Comparison of ENCODE assay signal across 17 cellular contexts in genomic region chr10:43687373-43687772, GRCh38. TPM values are rescaled to one million over a fixed set of nuclear protein-coding genes. Genes with fewer than 3 reads are reported as not detected.
DNase-seq lines count a peak whose midpoint lies in the region; ATAC-seq and TF ChIP-seq lines count a peak whose summit lies in the region.
"Had no signal": no experiment of that assay in that cellular context is flagged by ENCODE, and none has a peak within 500 bp of the region (broad histone marks: within the 10 kb centered on the region; RNA-seq: fewer than 3 reads in every experiment).

No MANE protein-coding gene starts in this region.

- no peak overlapping the region for H2AFZ ChIP-seq in PC-3 (ENCODE audit: low read length)

- no peak for TF ChIP-seq CTCF in PC-3 (conservative IDR thresholded peaks at IDR 0.05; ENCODE audit: low read depth, low read length)

- no peaks in the 10 kb centered on the region for H3K9me3 Mint-ChIP-seq in activated naive CD8-positive, alpha-beta T cell treated with anti-CD3 and anti-CD28 coated beads, Interleukin-2, amount 10 ng/mL, durations not matched to agents 7 days and 5 days
- H3K9me3 Mint-ChIP-seq in activated naive CD8-positive, alpha-beta T cell treated with anti-CD3 and anti-CD28 coated beads, Interleukin-2, amount 50 U/mL, for 24 hours: no peaks in the 10 kb centered on the region
- no peaks in the 10 kb centered on the region for H3K9me3 Mint-ChIP-seq in central memory CD8-positive, alpha-beta T cell
- H3K9me3 Mint-ChIP-seq in natural killer cell treated with Interleukin-12 subunit alpha and Interleukin-12 subunit beta and Interleukin-15 and Interleukin-18, amount 100 ng/mL, for 72 hours: no peaks in the 10 kb centered on the region
- H3K9me3 Mint-ChIP-seq: IgD-negative memory B cell had no signal

- no TSS peak for BruUV-seq in PC-3 (replicated peaks; lab: Mats Ljungman, UMichigan)

- H4K20me1 ChIP-seq in PC-3 (ENCODE audit: low read length): no peaks in the 10 kb centered on the region

- H3K4me3 ChIP-seq in PC-3 (ENCODE audit: low read length): no peak overlapping the region
- H3K4me3 ChIP-seq: GM12878 had no signal

- 0 out of 2 replicates have a peak, but pooled peaks cover 8% of the 10 kb centered on the region for H3K4me1 ChIP-seq in PC-3 (ENCODE audit: insufficient read depth, low read length)

- intact Hi-C loops in PC-3 (cut with micrococcal nuclease): no loop called here

- no peaks in the 10 kb centered on the region for H3K9me2 ChIP-seq in PC-3 (replicated peaks; ENCODE audit: low read length)

- H3K9me3 ChIP-seq in PC-3 (ENCODE audit: low read length): 0 out of 2 replicates have a peak, but pooled peaks cover 3% of the 10 kb centered on the region

- no peaks in the 10 kb centered on the region for H3K79me2 ChIP-seq in PC-3 (ENCODE audit: low read length)

- peaks cover 11% of the 10 kb centered on the region for H3K4me1 Mint-ChIP-seq in activated naive CD8-positive, alpha-beta T cell treated with anti-CD3 and anti-CD28 coated beads, Interleukin-2, amount 10 ng/mL, durations not matched to agents 7 days and 5 days
- H3K4me1 Mint-ChIP-seq in activated naive CD8-positive, alpha-beta T cell treated with anti-CD3 and anti-CD28 coated beads, Interleukin-2, amount 50 U/mL, for 24 hours: peaks cover 9% of the 10 kb centered on the region
- H3K4me1 Mint-ChIP-seq in central memory CD8-positive, alpha-beta T cell: peaks cover 5% of the 10 kb centered on the region
- H3K4me1 Mint-ChIP-seq in natural killer cell treated with Interleukin-12 subunit alpha and Interleukin-12 subunit beta and Interleukin-15 and Interleukin-18, amount 100 ng/mL, for 72 hours (ENCODE audit: low read depth in 2 of 2): peaks cover 12 to 18% of the 10 kb centered on the region in 2 donors

- POLR2A ChIA-PET in activated naive CD8-positive, alpha-beta T cell treated with anti-CD3 and anti-CD28 coated beads, Interleukin-2, amount 10 ng/mL, durations not matched to agents 7 days and 5 days (lab: Charles Lee): no interaction called here
- POLR2A ChIA-PET in PC-3 (lab: Charles Lee; ENCODE audit: unreplicated experiment): no interaction called here

- H3K27me3 Mint-ChIP-seq in activated naive CD8-positive, alpha-beta T cell treated with anti-CD3 and anti-CD28 coated beads, Interleukin-2, amount 10 ng/mL, durations not matched to agents 7 days and 5 days: peaks cover 35% of the 10 kb centered on the region
- peaks cover 38% of the 10 kb centered on the region for H3K27me3 Mint-ChIP-seq in activated naive CD8-positive, alpha-beta T cell treated with anti-CD3 and anti-CD28 coated beads, Interleukin-2, amount 50 U/mL, for 24 hours
- H3K27me3 Mint-ChIP-seq in central memory CD8-positive, alpha-beta T cell: peaks cover 21% of the 10 kb centered on the region
- H3K27me3 Mint-ChIP-seq in natural killer cell treated with Interleukin-12 subunit alpha and Interleukin-12 subunit beta and Interleukin-15 and Interleukin-18, amount 100 ng/mL, for 72 hours: peaks cover 10 to 11% of the 10 kb centered on the region in 2 donors

- H3K27ac Mint-ChIP-seq in activated naive CD8-positive, alpha-beta T cell treated with anti-CD3 and anti-CD28 coated beads, Interleukin-2, amount 10 ng/mL, durations not matched to agents 7 days and 5 days: no peak overlapping the region
- H3K27ac Mint-ChIP-seq in activated naive CD8-positive, alpha-beta T cell treated with anti-CD3 and anti-CD28 coated beads, Interleukin-2, amount 50 U/mL, for 24 hours: no peak overlapping the region
- H3K27ac Mint-ChIP-seq in central memory CD8-positive, alpha-beta T cell (ENCODE audit: low read depth): no peak overlapping the region
- no peak overlapping the region for H3K27ac Mint-ChIP-seq in natural killer cell treated with Interleukin-12 subunit alpha and Interleukin-12 subunit beta and Interleukin-15 and Interleukin-18, amount 100 ng/mL, for 72 hours

- CTCF ChIA-PET in PC-3 (lab: Charles Lee): no interaction called here

- H3K4me2 ChIP-seq in PC-3 (ENCODE audit: low read length): no peak overlapping the region

- no peak overlapping the region for H3K27ac ChIP-seq in PC-3 (ENCODE audit: low read length)
- H3K27ac ChIP-seq: HL-60 had no signal

- H3K9ac ChIP-seq in PC-3 (ENCODE audit: low read length): no peak overlapping the region

- DNase-seq in activated naive CD8-positive, alpha-beta T cell treated with anti-CD3 and anti-CD28 coated beads, Interleukin-2, amount 10 ng/mL, durations not matched to agents 7 days and 5 days: no peak
- no peak for DNase-seq in activated naive CD8-positive, alpha-beta T cell treated with anti-CD3 and anti-CD28 coated beads, Interleukin-2, amount 50 U/mL, for 24 hours
- DNase-seq in central memory CD8-positive, alpha-beta T cell (ENCODE audit: low spot score in 2 of 2): no peak
- no peak for DNase-seq in natural killer cell treated with Interleukin-12 subunit alpha and Interleukin-12 subunit beta and Interleukin-15 and Interleukin-18, amount 100 ng/mL, for 72 hours (ENCODE audit: low spot score)
- DNase-seq in NCI-H1694 (lab: John Stamatoyannopoulos, UW) (no peak), PC-3 (no peak), germinal center (ENCODE audit: low spot score) (no peak)
- DNase-seq: GDM1, HCEC 1CT, NCI-H1105 treated with DMSO at 0.1 percent for 48 hours, NCI-H187 treated with DMSO at 0.1 percent for 48 hours, NCI-H69, SHP77 had no signal

- peaks cover 12% of the 10 kb centered on the region for H3K27me3 ChIP-seq in PC-3 (ENCODE audit: low read length)

- no peaks in the 10 kb centered on the region for H3K36me3 ChIP-seq in PC-3 (ENCODE audit: low read depth, low read length)

- H3K4me3 Mint-ChIP-seq in activated naive CD8-positive, alpha-beta T cell treated with anti-CD3 and anti-CD28 coated beads, Interleukin-2, amount 10 ng/mL, durations not matched to agents 7 days and 5 days: peak overlapping the region; percentile 7
- H3K4me3 Mint-ChIP-seq in activated naive CD8-positive, alpha-beta T cell treated with anti-CD3 and anti-CD28 coated beads, Interleukin-2, amount 50 U/mL, for 24 hours: no peak overlapping the region
- peak overlapping the region; percentile 82 for H3K4me3 Mint-ChIP-seq in central memory CD8-positive, alpha-beta T cell
- peak overlapping the region; percentile 36 for H3K4me3 Mint-ChIP-seq in natural killer cell treated with Interleukin-12 subunit alpha and Interleukin-12 subunit beta and Interleukin-15 and Interleukin-18, amount 100 ng/mL, for 72 hours
- H3K4me3 Mint-ChIP-seq: CD14-positive monocyte had no signal

- no peaks in the 10 kb centered on the region for H3F3A ChIP-seq in PC-3 (ENCODE audit: low read length, unreplicated experiment)

- no peaks in the 10 kb centered on the region for H3K36me3 Mint-ChIP-seq in activated naive CD8-positive, alpha-beta T cell treated with anti-CD3 and anti-CD28 coated beads, Interleukin-2, amount 10 ng/mL, durations not matched to agents 7 days and 5 days
- H3K36me3 Mint-ChIP-seq in activated naive CD8-positive, alpha-beta T cell treated with anti-CD3 and anti-CD28 coated beads, Interleukin-2, amount 50 U/mL, for 24 hours (ENCODE audit: low read depth): no peaks in the 10 kb centered on the region
- H3K36me3 Mint-ChIP-seq in central memory CD8-positive, alpha-beta T cell (ENCODE audit: insufficient read depth): peaks cover 1% of the 10 kb centered on the region
- no peaks in the 10 kb centered on the region for H3K36me3 Mint-ChIP-seq in natural killer cell treated with Interleukin-12 subunit alpha and Interleukin-12 subunit beta and Interleukin-15 and Interleukin-18, amount 100 ng/mL, for 72 hours
- H3K36me3 Mint-ChIP-seq: CD14-positive monocyte, IgD-negative memory B cell had no signal

- ATAC-seq in activated naive CD8-positive, alpha-beta T cell treated with anti-CD3 and anti-CD28 coated beads, Interleukin-2, amount 10 ng/mL, durations not matched to agents 7 days and 5 days (ENCODE audit: low read depth): no peak
- no peak for ATAC-seq in activated naive CD8-positive, alpha-beta T cell treated with anti-CD3 and anti-CD28 coated beads, Interleukin-2, amount 50 U/mL, for 24 hours
- ATAC-seq in central memory CD8-positive, alpha-beta T cell (replicated peaks; ENCODE audit: extremely low read depth, poor library complexity, severe bottlenecking): no peak
- no peak for ATAC-seq in natural killer cell treated with Interleukin-12 subunit alpha and Interleukin-12 subunit beta and Interleukin-15 and Interleukin-18, amount 100 ng/mL, for 72 hours
- ATAC-seq in PC-3: no peak
- ATAC-seq: GM12878 had no signal

RNA-seq across cellular contexts. Expression of gene ZNF32, which starts 38.7 kb away (rescaled TPM):
- 10 to 100 TPM; 26.0 to 26.9 TPM for total RNA-seq in activated naive CD8-positive, alpha-beta T cell treated with anti-CD3 and anti-CD28 coated beads, Interleukin-2, amount 10 ng/mL, durations not matched to agents 7 days and 5 days
- total RNA-seq in natural killer cell treated with Interleukin-12 subunit alpha and Interleukin-12 subunit beta and Interleukin-15 and Interleukin-18, amount 100 ng/mL, for 72 hours: 10 to 100 TPM in 1 of 2 donors, 1 to 10 TPM in 1; 4.9 to 12.4 TPM
- 14.3 and 16.7 TPM in 2 replicates for total RNA-seq in PC-3 (2014; rRNA removed)
